Comparison of ENCODE assay signal across 20 cellular contexts in genomic region chr2:25819597-25820039, GRCh38. TPM values are rescaled to one million over a fixed set of nuclear protein-coding genes. Genes with fewer than 3 reads are reported as not detected.
DNase-seq lines count a peak whose midpoint lies in the region; ATAC-seq, FAIRE-seq and TF ChIP-seq lines count a peak whose summit lies in the region.
"Had no signal": no experiment of that assay in that cellular context is flagged by ENCODE, and none has a peak within 500 bp of the region (broad histone marks: within the 10 kb centered on the region; RNA-seq: fewer than 3 reads in every experiment).

No MANE protein-coding gene starts in this region.

- FAIRE-seq in HepG2 (lab: Jason Lieb, UNC) = no peak
- FAIRE-seq: A204.1, H1, HTR-8/SVneo had no signal

- H2BK120ac ChIP-seq in trophoblast cell (ENCODE audit: insufficient read depth, low read length, poor library complexity) = no peak overlapping the region

- no peaks in the 10 kb centered on the region for H3K27me3 ChIP-seq in Karpas-422 (ENCODE audit: low read length)
- H3K27me3 ChIP-seq in endodermal cell (ENCODE audit: control insufficient read depth, insufficient read depth, low read length, poor library complexity, severe bottlenecking) = no peaks in the 10 kb centered on the region
- no peaks in the 10 kb centered on the region for H3K27me3 ChIP-seq in HepG2 (ENCODE audit: control insufficient read depth in 1 of 2, insufficient read depth in 2 of 2, low read length in 2 of 2)
- H3K27me3 ChIP-seq in trophoblast cell (ENCODE audit: insufficient read depth, low read length) = no peaks in the 10 kb centered on the region

- peaks cover 18% of the 10 kb centered on the region for H3K36me3 Mint-ChIP-seq in endodermal cell (ENCODE audit: low read depth)

- TF ChIP-seq RAD21 in HepG2 (CRISPR knock-in tag; IDR thresholded peaks at IDR 0.05) = no peak

- no peaks in the 10 kb centered on the region for H3K27me3 Mint-ChIP-seq in endodermal cell (ENCODE audit: insufficient read depth)
- H3K27me3 Mint-ChIP-seq: CD4-positive, alpha-beta T cell; IgD-negative memory B cell had no signal

- H4K8ac ChIP-seq in trophoblast cell (ENCODE audit: low read depth, low read length) = no peak overlapping the region

- H3K4me3 ChIP-seq in Karpas-422 (ENCODE audit: low read length) (no peak overlapping the region), endodermal cell (ENCODE audit: low read length) (peak overlapping the region; percentile 6), HepG2 (replicated peaks in 1 of 3; ENCODE audit: insufficient read depth in 1 of 3, low read depth in 2 of 3, low read length in 3 of 3) (no peak overlapping the region), trophoblast cell (ENCODE audit: low read depth, low read length) (no peak overlapping the region)

- H3K36me3 ChIP-seq in Karpas-422 (ENCODE audit: insufficient read depth, low read length) (no peaks in the 10 kb centered on the region), endodermal cell (ENCODE audit: control insufficient read depth, insufficient read depth, low read length) (peaks cover 5% of the 10 kb centered on the region), HepG2 (replicated peaks in 1 of 2; ENCODE audit: control insufficient read depth in 1 of 2, insufficient read depth in 2 of 2, low read length in 2 of 2) (peaks cover 0 to 29% of the 10 kb centered on the region in 2 experiments; a peak in 3 of 5 replicates), trophoblast cell (ENCODE audit: control insufficient read depth in 1 of 2, insufficient read depth in 2 of 2, low read length in 2 of 2) (no peaks in the 10 kb centered on the region)

- H3K4ac ChIP-seq in trophoblast cell (ENCODE audit: low read depth, low read length) = no peak overlapping the region

- H4K91ac ChIP-seq in trophoblast cell (ENCODE audit: low read depth, low read length) = no peak overlapping the region

- intact Hi-C loops in HepG2 (cut with micrococcal nuclease; ENCODE audit: unreplicated experiment) = no loop called here

- no TSS peak for BruUV-seq in HepG2 (replicated peaks; lab: Mats Ljungman, UMichigan)

- H3K79me2 ChIP-seq in Karpas-422 (ENCODE audit: low read length) (peaks cover 96% of the 10 kb centered on the region), HepG2 (ENCODE audit: insufficient read depth, low read length) (peaks cover 30% of the 10 kb centered on the region), trophoblast cell (ENCODE audit: control insufficient read depth, insufficient read depth, low read length, poor library complexity) (no peaks in the 10 kb centered on the region)

- H3K14ac ChIP-seq in trophoblast cell (ENCODE audit: low read length) = no peak overlapping the region

- DNase-seq in Karpas-422 (no peak), endodermal cell (no peak), HepG2 (ENCODE audit: low spot score) (no peak), renal cortical epithelial cell (ENCODE audit: low read depth) (peak; percentile 51), trophoblast cell (no peak)
- DNase-seq in activated effector memory CD4-positive, alpha-beta T cell treated with anti-CD3 and anti-CD28 coated beads, Interleukin-2, amount 50 U/mL, for 16 hours = no peak
- DNase-seq: AML-193; Calu3; CD4-positive, alpha-beta T cell; DMS79 treated with DMSO at 0.1 percent for 48 hours; GF-D8; HCEC 1CT; KG1 had no signal

- H4K12ac ChIP-seq in trophoblast cell (ENCODE audit: low read depth, low read length) = no peak overlapping the region

- no peak overlapping the region for H2BK12ac ChIP-seq in trophoblast cell (ENCODE audit: low read length)

- no peak overlapping the region for H3K27ac Mint-ChIP-seq in endodermal cell
- H3K27ac Mint-ChIP-seq: CD4-positive, alpha-beta T cell had no signal

- no peak overlapping the region for H2AK5ac ChIP-seq in trophoblast cell (ENCODE audit: low read length)

- H3K18ac ChIP-seq in trophoblast cell (ENCODE audit: low read length) = no peak overlapping the region

- no peak overlapping the region for H3K4me3 Mint-ChIP-seq in endodermal cell
- H3K4me3 Mint-ChIP-seq: CD4-positive, alpha-beta T cell; IgD-negative memory B cell had no signal

- peaks cover 3% of the 10 kb centered on the region for H3K4me1 Mint-ChIP-seq in endodermal cell

- H3K4me1 ChIP-seq in Karpas-422 (ENCODE audit: low read length) = peaks cover 28% of the 10 kb centered on the region
- no peaks in the 10 kb centered on the region for H3K4me1 ChIP-seq in endodermal cell (ENCODE audit: control insufficient read depth, insufficient read depth, low read length)
- H3K4me1 ChIP-seq in HepG2 (ENCODE audit: insufficient read depth, low read length) = no peaks in the 10 kb centered on the region
- H3K4me1 ChIP-seq in trophoblast cell (ENCODE audit: control insufficient read depth in 1 of 2, insufficient read depth in 2 of 2, low read length in 2 of 2) = no peaks in the 10 kb centered on the region

- TF ChIP-seq POLR2A in HepG2 (IDR thresholded peaks at IDR 0.05; ENCODE audit: insufficient read depth in 1 of 2, low read depth in 2 of 2, low read length in 2 of 2) = no peak

- 0 out of 2 replicates have a peak overlapping the region, but pooled peaks have one; percentile 9 for H3K27ac ChIP-seq in Karpas-422 (ENCODE audit: low read length)
- no peak overlapping the region for H3K27ac ChIP-seq in endodermal cell (ENCODE audit: low read depth, low read length)
- H3K27ac ChIP-seq in HepG2 (ENCODE audit: extremely low read length, insufficient read depth, low read length) = no peak overlapping the region
- H3K27ac ChIP-seq in trophoblast cell (ENCODE audit: low read depth, low read length) = no peak overlapping the region
- H3K27ac ChIP-seq: C4-2B, HL-60 had no signal

- no peaks in the 10 kb centered on the region for H3K9me3 Mint-ChIP-seq in endodermal cell
- H3K9me3 Mint-ChIP-seq: CD4-positive, alpha-beta T cell; IgD-negative memory B cell had no signal

- no peak overlapping the region for H2BK5ac ChIP-seq in trophoblast cell (ENCODE audit: low read depth, low read length, poor library complexity)

- H2AFZ ChIP-seq in Karpas-422 (ENCODE audit: low read length) = no peak overlapping the region
- no peak overlapping the region for H2AFZ ChIP-seq in HepG2 (ENCODE audit: low read length)
- H2AFZ ChIP-seq in trophoblast cell (ENCODE audit: insufficient read depth, low read length, poor library complexity) = no peak overlapping the region

- H3K9me3 ChIP-seq in Karpas-422 (ENCODE audit: low read length) = no peaks in the 10 kb centered on the region
- peaks cover 11% of the 10 kb centered on the region for H3K9me3 ChIP-seq in endodermal cell (ENCODE audit: control insufficient read depth, low read length)
- no peaks in the 10 kb centered on the region for H3K9me3 ChIP-seq in HepG2 (ENCODE audit: low read length)
- H3K9me3 ChIP-seq in trophoblast cell (ENCODE audit: insufficient read depth, low read depth, low read length) = no peaks in the 10 kb centered on the region

- no peak overlapping the region for H3K23ac ChIP-seq in trophoblast cell (ENCODE audit: low read length)

- POLR2A ChIA-PET in HepG2 (lab: Yijun Ruan, JAX) = interaction anchor here (0.7 kb wide), 1 partner anchor 11 kb away, joined by 3 read pairs; no protein-coding TSS in a partner anchor

- ATAC-seq in HepG2 (no peak), HG02981 (IDR thresholded peaks at IDR 0.05; ENCODE audit: unreplicated experiment) (no peak)

- H4K20me1 ChIP-seq in Karpas-422 (ENCODE audit: insufficient read depth, low read depth, low read length) = no peaks in the 10 kb centered on the region
- 0 out of 2 replicates have a peak, but pooled peaks cover 3% of the 10 kb centered on the region for H4K20me1 ChIP-seq in HepG2 (ENCODE audit: insufficient read depth, low read length)

- no peaks in the 10 kb centered on the region for H3K79me1 ChIP-seq in trophoblast cell (ENCODE audit: low read length)

- H3K9ac ChIP-seq in Karpas-422 (ENCODE audit: low read length) = no peak overlapping the region
- H3K9ac ChIP-seq in endodermal cell (ENCODE audit: extremely low read depth, low read length, poor library complexity, severe bottlenecking) = no peak overlapping the region
- no peak overlapping the region for H3K9ac ChIP-seq in HepG2 (ENCODE audit: insufficient read depth, low read depth, low read length)
- H3K9ac ChIP-seq in trophoblast cell (ENCODE audit: low read length) = no peak overlapping the region

- H3K4me2 ChIP-seq in Karpas-422 (ENCODE audit: low read depth, low read length, poor library complexity, severe bottlenecking) = no peak overlapping the region
- no peak overlapping the region for H3K4me2 ChIP-seq in HepG2 (ENCODE audit: low read depth, low read length)
- H3K4me2 ChIP-seq in trophoblast cell (ENCODE audit: low read length) = no peak overlapping the region

- no peaks in the 10 kb centered on the region for H3K9me2 ChIP-seq in Karpas-422 (replicated peaks; ENCODE audit: insufficient read depth, low read length)

- CTCF ChIA-PET in HepG2 (lab: Yijun Ruan, JAX; ENCODE audit: low intra/inter-chr PET ratio, low total read pairs) = no interaction called here

- TF ChIP-seq CTCF in endodermal cell (conservative IDR thresholded peaks at IDR 0.05) (no peak), HepG2 (CRISPR knock-in tag; IDR thresholded peaks at IDR 0.05) (no peak)

- in situ Hi-C loops in HepG2 (cut with HindIII; ENCODE audit: extremely low pct_ligation_motif_present, low pct_unique_long_range_greater_than_20kb) = no loop called here

- TF ChIP-seq EP300 in HepG2 (IDR thresholded peaks at IDR 0.05; ENCODE audit: low read depth in 2 of 2, low read length in 2 of 2) (no peak), HepG2 (CRISPR knock-in tag; IDR thresholded peaks at IDR 0.05; ENCODE audit: borderline replicate concordance) (no peak)

RNA-seq across cellular contexts. Expression of gene ASXL2, which starts 58.7 kb away (rescaled TPM):
- total RNA-seq in Karpas-422 (2014; rRNA removed; shearing (Covaris generic); ENCODE audit: low replicate concordance) = 14.4 and 17.6 TPM in 2 replicates
- total RNA-seq in endodermal cell = 10 to 100 TPM; 33.2 to 41.7 TPM
- 9.5 TPM for polyA plus RNA-seq in endodermal cell (2013, experiment 1 of 2)
- 10.1 TPM for polyA plus RNA-seq in endodermal cell (2013, experiment 2 of 2)
- 12.1 and 20.6 TPM in 2 replicates for total RNA-seq in HepG2 (2016; rRNA removed; fragmentation: Illumina TruSeq; extraction: Trizol)
- total RNA-seq in HepG2 (2016; cell fraction: cytosol; rRNA removed; fragmentation: Illumina TruSeq; extraction: Trizol; ENCODE audit: low read depth) = 10.5 and 13.0 TPM in 2 replicates
- 11.7 and 17.6 TPM in 2 replicates for total RNA-seq in HepG2 (2016; cell fraction: insoluble cytoplasmic fraction; rRNA removed; fragmentation: Illumina TruSeq; extraction: Trizol)
- total RNA-seq in HepG2 (2016; cell fraction: membrane; rRNA removed; fragmentation: Illumina TruSeq; extraction: Trizol) = 6.6 and 10.3 TPM in 2 replicates
- 17.4 and 19.6 TPM in 2 replicates for total RNA-seq in HepG2 (2016; cell fraction: nucleus; rRNA removed; fragmentation: Illumina TruSeq; extraction: Trizol)
- 15.3 and 19.2 TPM in 2 replicates for polyA plus RNA-seq in HepG2 (2011; rRNA removed)
- polyA plus RNA-seq in HepG2 (2011; cell fraction: cytosol; rRNA removed) = 9.0 and 11.6 TPM in 2 replicates
- polyA plus RNA-seq in HepG2 (2011; cell fraction: nucleus; rRNA removed) = 13.3 and 14.0 TPM in 2 replicates
- polyA plus RNA-seq in HepG2 (2012) = 14.6 and 15.3 TPM in 2 replicates
- polyA plus RNA-seq in HepG2 (2016; cell fraction: cytosol; fragmentation: Illumina TruSeq; extraction: Trizol; ENCODE audit: low read depth) = 0.40 and 0.42 TPM in 2 replicates
- polyA plus RNA-seq in HepG2 (2016; cell fraction: insoluble cytoplasmic fraction; fragmentation: Illumina TruSeq; extraction: Trizol; ENCODE audit: low read depth) = 12.3 and 15.6 TPM in 2 replicates
- 1.3 and 1.6 TPM in 2 replicates for polyA plus RNA-seq in HepG2 (2016; cell fraction: membrane; fragmentation: Illumina TruSeq; extraction: Trizol; ENCODE audit: low read depth)
- 17.3 and 20.1 TPM in 2 replicates for polyA plus RNA-seq in HepG2 (2016; cell fraction: nucleus; fragmentation: Illumina TruSeq; extraction: Trizol; ENCODE audit: insufficient read depth, low read depth)
- 21.4 and 25.2 TPM in 2 replicates for polyA minus RNA-seq in HepG2 (2011; rRNA and poly(A)+ RNA removed; ENCODE audit: low replicate concordance)
- 22.2 and 26.1 TPM in 2 replicates for polyA minus RNA-seq in HepG2 (2011; cell fraction: cytosol; rRNA and poly(A)+ RNA removed)
- 39.1 and 42.6 TPM in 2 replicates for polyA minus RNA-seq in HepG2 (2011; cell fraction: nucleus; rRNA and poly(A)+ RNA removed)
- 4.7 and 20.1 TPM in 2 replicates for total RNA-seq in renal cortical epithelial cell
- polyA plus RNA-seq in trophoblast cell (2013) = 12.0 and 12.4 TPM in 2 replicates
